1 cellular context compared by ENCODE assay signal in genomic region chr22:32203181-32204105, GRCh38.
TF ChIP-seq lines count a peak whose summit lies in the region.

No MANE protein-coding gene starts in this region.

TF ChIP-seq in WTC11, 78 proteins besides CTCF, POLR2A, EP300 and RAD21 (continued from another document):
- no peak for TF ChIP-seq STAT6 (CRISPR knock-in tag; conservative IDR thresholded peaks at IDR 0.05; ENCODE audit: low read depth)
